In genomic region chr16:80512460-80512859, GRCh38 we compare ENCODE assay signal across 35 cellular contexts. TPM values are rescaled to one million over a fixed set of nuclear protein-coding genes. Genes with fewer than 3 reads are reported as not detected.
"Had no signal": no experiment of that assay in that cellular context is flagged by ENCODE, and none has a peak within 500 bp of the region (broad histone marks: within the 10 kb centered on the region; RNA-seq: fewer than 3 reads in every experiment).

No MANE protein-coding gene starts in this region.

- H3K4me1 ChIP-seq: adrenal gland, body of pancreas, breast epithelium had no signal

- H3K36me3 ChIP-seq: adrenal gland, brain microvascular endothelial cell, breast epithelium had no signal

- H3K9me3 ChIP-seq: adrenal gland, body of pancreas, breast epithelium had no signal

- ATAC-seq: activated CD8-positive, alpha-beta T cell treated with anti-CD3 and anti-CD28 coated beads for 36 hours; activated naive CD4-positive, alpha-beta T cell treated with anti-CD3 and anti-CD28 coated beads, Interleukin-2, amount 50 U/mL, for 72 hours; activated T-cell treated with anti-CD3 and anti-CD28 coated beads, Interleukin-2, amount 50 U/mL, for 4 hours; activated T-cell treated with anti-CD3 and anti-CD28 coated beads, Interleukin-2, amount 50 U/mL, for 72 hours; activated T-helper 17 cell treated with anti-CD3 and anti-CD28 coated beads, Interleukin-2, amount 50 U/mL, for 72 hours; body of pancreas had no signal

- H3K27me3 ChIP-seq: adrenal gland, brain microvascular endothelial cell, breast epithelium had no signal

- FAIRE-seq: astrocyte, TTC549 had no signal

- H3K4me3 ChIP-seq: adrenal gland, body of pancreas, breast epithelium had no signal

- DNase-seq: activated B cell treated with CpG ODN at 0.5 μM for 24 hours; activated CD4-positive, alpha-beta memory T cell treated with anti-CD3 and anti-CD28 coated beads for 36 hours; activated CD4-positive, alpha-beta T cell treated with anti-CD3 and anti-CD28 coated beads for 4 hours; activated CD4-positive, alpha-beta T cell treated with anti-CD3 and anti-CD28 coated beads, Interleukin-2, amount 10 ng/mL, durations not matched to agents 24 days and 14 days; activated CD4-positive, alpha-beta T cell treated with anti-CD3 and anti-CD28 coated beads, Interleukin-2, amount 50 U/mL, for 1 hour; activated CD4-positive, alpha-beta T cell treated with anti-CD3 and anti-CD28 coated beads, Interleukin-2, amount 50 U/mL, for 4 hours; activated CD4-positive, CD25-positive, alpha-beta regulatory T cell treated with anti-CD3 and anti-CD28 coated beads, Interleukin-2, amount 50 U/mL, for 72 hours; activated CD8-positive, alpha-beta memory T cell treated with anti-CD3 and anti-CD28 coated beads, Interleukin-2, amount 50 U/mL, for 4 hours; activated CD8-positive, alpha-beta T cell treated with anti-CD3 and anti-CD28 coated beads for 36 hours; activated effector memory CD4-positive, alpha-beta T cell treated with anti-CD3 and anti-CD28 coated beads, Interleukin-2, amount 50 U/mL, for 16 hours; activated gamma-delta T cell treated with Interleukin-2 at 50 U/mL for 16 hours; activated naive CD4-positive, alpha-beta T cell; activated naive CD4-positive, alpha-beta T cell treated with anti-CD3 and anti-CD28 coated beads for 36 hours; activated naive CD4-positive, alpha-beta T cell treated with anti-CD3 and anti-CD28 coated beads, Interleukin-2, amount 50 U/mL, for 16 hours; activated naive CD8-positive, alpha-beta T cell treated with anti-CD3 and anti-CD28 coated beads for 36 hours; activated T-cell treated with anti-CD3 and anti-CD28 coated beads for 4 hours; activated T-cell treated with anti-CD3 and anti-CD28 coated beads, Interleukin-2, amount 50 U/mL, for 1 hour; activated T-cell treated with anti-CD3 and anti-CD28 coated beads, Interleukin-2, amount 50 U/mL, for 4 hours; activated T-cell treated with anti-CD3 and anti-CD28 coated beads, Interleukin-2, amount 50 U/mL, for 72 hours; adrenal gland; amniotic stem cell; aorta; body of pancreas; brain microvascular endothelial cell; central memory CD4-positive, alpha-beta T cell; T-helper 2 cell; T-helper 9 cell had no signal

- H3K27ac ChIP-seq: adrenal gland, body of pancreas, brain microvascular endothelial cell, breast epithelium, VCaP had no signal

RNA-seq across cellular contexts. Expression of gene DYNLRB2, which starts 28.3 kb away (rescaled TPM):
- total RNA-seq: activated CD4-positive, alpha-beta memory T cell treated with anti-CD3 and anti-CD28 coated beads for 36 hours; activated CD4-positive, alpha-beta T cell treated with anti-CD3 and anti-CD28 coated beads, Interleukin-2, amount 10 ng/mL, durations not matched to agents 24 days and 14 days; activated CD8-positive, alpha-beta T cell treated with anti-CD3 and anti-CD28 coated beads for 36 hours; activated naive CD4-positive, alpha-beta T cell treated with anti-CD3 and anti-CD28 coated beads for 36 hours; activated naive CD4-positive, alpha-beta T cell treated with anti-CD3 and anti-CD28 coated beads, Interleukin-2, amount 50 U/mL, for 72 hours; activated T-cell treated with anti-CD3 and anti-CD28 coated beads, Interleukin-2, amount 50 U/mL, for 4 hours; activated T-helper 1 cell treated with anti-CD3 and anti-CD28 coated beads, Interleukin-12 subunit alpha, Interleukin-12 subunit beta, Interleukin-2, Interleukin-4 antibody, amounts not matched to agents 30 ng/mL and 10 ng/mL and 1 ng/mL, durations not matched to agents 14 hours and 24 hours and 36 hours; activated T-helper 17 cell treated with anti-CD3 and anti-CD28 coated beads, Interleukin-2, amount 50 U/mL, for 72 hours; aorta; astrocyte; body of pancreas; cardiac septum had no signal
